Comparison of ENCODE assay signal across 8 cellular contexts in the genomic region with DNA sequence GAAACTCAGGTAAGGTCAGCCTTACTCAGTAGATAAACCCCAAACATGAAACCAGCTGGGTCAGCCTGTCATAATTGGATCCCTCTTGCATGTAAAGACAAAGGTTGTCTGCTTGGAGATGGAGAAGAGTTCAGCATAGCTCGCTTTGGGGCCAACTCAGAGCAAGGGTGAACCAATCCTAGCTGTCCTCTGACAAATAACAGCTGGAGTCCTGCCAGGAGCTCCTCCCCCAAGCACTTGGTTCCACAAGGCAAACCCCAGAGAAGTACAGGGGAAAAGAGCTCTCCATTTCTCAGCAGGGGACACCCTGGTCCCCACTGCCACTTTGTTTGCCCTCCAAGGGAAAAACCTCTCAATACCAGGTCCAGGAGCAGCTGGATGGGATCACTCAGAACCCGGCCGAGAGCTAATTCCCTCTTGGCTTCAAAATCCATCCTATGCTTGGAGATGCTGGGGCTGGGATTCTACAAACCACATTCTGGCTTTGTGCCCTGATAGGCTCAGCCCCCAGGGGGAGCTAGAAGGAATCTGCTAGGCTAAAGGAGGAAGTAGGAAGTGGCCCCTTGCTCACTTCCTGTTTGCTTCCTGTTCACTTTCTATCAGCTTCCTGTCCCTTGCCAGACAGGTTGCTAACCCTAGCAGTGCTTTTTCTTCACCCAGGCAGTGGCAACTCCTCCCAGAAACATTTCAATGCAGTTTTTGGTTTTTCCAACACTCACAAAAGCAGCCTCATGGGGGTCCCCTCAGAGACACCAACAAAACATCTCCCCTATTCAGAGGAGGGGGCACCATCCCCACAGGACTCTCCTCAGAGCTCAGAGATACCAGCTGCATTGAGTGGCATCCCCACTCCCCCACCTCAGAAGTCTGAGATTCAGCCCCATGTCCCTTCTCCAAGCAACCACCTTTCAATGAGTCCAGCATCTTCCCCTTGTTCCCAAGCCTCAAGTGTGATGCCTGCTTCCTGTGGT. TPM values are rescaled to one million over a fixed set of nuclear protein-coding genes. Genes with fewer than 3 reads are reported as not detected.
DNase-seq lines count a peak whose midpoint lies in the region; ATAC-seq lines count a peak whose summit lies in the region.

No MANE protein-coding gene starts in this region.

- peaks cover 5% of the 10 kb centered on the region for H3K9me3 Mint-ChIP-seq in activated T-cell treated with anti-CD3 and anti-CD28 coated beads, Interleukin-2, amount 50 U/mL, for 4 hours

- no peak overlapping the region for H3K4me3 Mint-ChIP-seq in activated T-cell treated with anti-CD3 and anti-CD28 coated beads, Interleukin-2, amount 50 U/mL, for 4 hours

- DNase-seq in NK-92 treated with Interleukin-12 subunit alpha and Interleukin-12 subunit beta, amount 100 ng/mL, for 24 hours (lab: John Stamatoyannopoulos, UW): peak; percentile 1
- no peak for DNase-seq in NK-92 (lab: John Stamatoyannopoulos, UW; ENCODE audit: unreplicated experiment)
- DNase-seq in NCI-H2029 (lab: John Stamatoyannopoulos, UW): peak; percentile 76
- peak; percentile 5 for DNase-seq in activated T-cell treated with anti-CD3 and anti-CD28 coated beads, Interleukin-2, amount 50 U/mL, for 4 hours
- peak in 41 of 42 donors; percentile 17 to 86 (median 63) for DNase-seq in head of caudate nucleus
- peak; percentile 52 for DNase-seq in pons (ENCODE audit: low spot score)
- no peak for DNase-seq in foreskin melanocyte

- peaks cover 15% of the 10 kb centered on the region for H3K4me1 Mint-ChIP-seq in activated T-cell treated with anti-CD3 and anti-CD28 coated beads, Interleukin-2, amount 50 U/mL, for 4 hours (ENCODE audit: low read depth)

- H3K27me3 Mint-ChIP-seq in activated T-cell treated with anti-CD3 and anti-CD28 coated beads, Interleukin-2, amount 50 U/mL, for 4 hours (ENCODE audit: low read depth): no peaks in the 10 kb centered on the region

- no peak for ATAC-seq in activated T-cell treated with anti-CD3 and anti-CD28 coated beads, Interleukin-2, amount 50 U/mL, for 4 hours
- no peak for ATAC-seq in GM19328 (IDR thresholded peaks at IDR 0.05; ENCODE audit: unreplicated experiment)

- H3K36me3 Mint-ChIP-seq in activated T-cell treated with anti-CD3 and anti-CD28 coated beads, Interleukin-2, amount 50 U/mL, for 4 hours (ENCODE audit: insufficient read depth): peaks cover 44% of the 10 kb centered on the region

- intact Hi-C loops in head of caudate nucleus (cut with DNase I): loop anchor here (5.0 kb wide), 1 partner anchor 174 kb away; no protein-coding TSS in a partner anchor

RNA-seq across cellular contexts. Expression of a gene that starts 30.7 kb away (rescaled TPM):
- total RNA-seq in activated T-cell treated with anti-CD3 and anti-CD28 coated beads, Interleukin-2, amount 50 U/mL, for 4 hours: 1 to 10 TPM in 1 of 3 donors, under 1 TPM in 2; 0.54 to 1.1 (median 0.63) TPM

Comparison
In these comparisons a context has a peak if more than half of its experiments do, and no peak if none do; other contexts are left out.
1. DNase-seq: peak in NK-92 treated with Interleukin-12 subunit alpha and Interleukin-12 subunit beta, amount 100 ng/mL, for 24 hours (single experiment), NCI-H2029 (single experiment), activated T-cell treated with anti-CD3 and anti-CD28 coated beads, Interleukin-2, amount 50 U/mL, for 4 hours (single experiment), head of caudate nucleus (41 of 42) and pons (single experiment); none in NK-92 (single experiment) and foreskin melanocyte (single experiment).